Comparison of ENCODE assay signal across 9 cellular contexts in genomic region chr10:69728335-69728861, GRCh38.
DNase-seq lines count a peak whose midpoint lies in the region; TF ChIP-seq lines count a peak whose summit lies in the region.
"Had no signal": no experiment of that assay in that cellular context is flagged by ENCODE, and none has a peak within 500 bp of the region (broad histone marks: within the 10 kb centered on the region; RNA-seq: fewer than 3 reads in every experiment).

No MANE protein-coding gene starts in this region.

- intact Hi-C loops in adrenal gland (cut with DNase I) (no loop called here), CD14-positive monocyte (cut with micrococcal nuclease) (no loop called here)
- intact Hi-C loops in activated CD4-positive, alpha-beta memory T cell treated with anti-CD3 and anti-CD28 coated beads for 36 hours (cut with micrococcal nuclease) = no loop called here

- H3K4me1 Mint-ChIP-seq in activated CD4-positive, alpha-beta memory T cell treated with anti-CD3 and anti-CD28 coated beads for 36 hours (ENCODE audit: low read depth) = peaks cover 2% of the 10 kb centered on the region
- no peaks in the 10 kb centered on the region for H3K4me1 Mint-ChIP-seq in CD14-positive monocyte

- no peak overlapping the region for H3K27ac Mint-ChIP-seq in activated CD4-positive, alpha-beta memory T cell treated with anti-CD3 and anti-CD28 coated beads for 36 hours
- H3K27ac Mint-ChIP-seq in CD14-positive monocyte = no peak overlapping the region
- H3K27ac Mint-ChIP-seq: activated naive CD8-positive, alpha-beta T cell had no signal

- peak; percentile 96 for DNase-seq in HT1080 (ENCODE audit: low read depth)
- peak; percentile 35 to 84 (median 75) for DNase-seq in adrenal gland
- DNase-seq in cardiac muscle cell (ENCODE audit: low read depth in 1 of 2, low spot score in 1 of 2) = peak in 1 of 2 donors; percentile 37
- DNase-seq in pulmonary artery endothelial cell (ENCODE audit: low read depth, low spot score) = peak; percentile 69
- DNase-seq in NCI-H2171 treated with DMSO at 0.1 percent for 48 hours (lab: John Stamatoyannopoulos, UW) = no peak
- no peak for DNase-seq in activated CD4-positive, alpha-beta memory T cell treated with anti-CD3 and anti-CD28 coated beads for 36 hours
- DNase-seq in NCI-H1417 treated with DMSO at 0.1 percent for 48 hours (lab: John Stamatoyannopoulos, UW) = no peak
- no peak for DNase-seq in CD14-positive monocyte (ENCODE audit: low spot score)

- TF ChIP-seq CTCF in adrenal gland (IDR thresholded peaks at IDR 0.05) (no peak), cardiac muscle cell (IDR thresholded peaks at IDR 0.05; ENCODE audit: low read depth, low read length) (no peak), CD14-positive monocyte (IDR thresholded peaks at IDR 0.05) (no peak)

- H3K27ac ChIP-seq in adrenal gland (peak overlapping the region in 3 of 5 donors; percentile 51 to 81 (median 75)), cardiac muscle cell (peak overlapping the region; percentile 63)

- H3K4me3 ChIP-seq in adrenal gland (no peak overlapping the region), cardiac muscle cell (no peak overlapping the region)

- CTCF ChIA-PET in activated CD4-positive, alpha-beta memory T cell treated with anti-CD3 and anti-CD28 coated beads for 36 hours (lab: Charles Lee) = interaction anchor here (1.3 kb wide), 2 partner anchors 9 to 32 kb away, joined by 3 read pairs; no protein-coding TSS in a partner anchor

- no peak for TF ChIP-seq POLR2A in adrenal gland (IDR thresholded peaks at IDR 0.05)

- POLR2A ChIA-PET in activated CD4-positive, alpha-beta memory T cell treated with anti-CD3 and anti-CD28 coated beads for 36 hours (lab: Charles Lee) = no interaction called here

- H3K36me3 ChIP-seq in adrenal gland (replicated peaks in 1 of 2) (no peaks in the 10 kb centered on the region), cardiac muscle cell (no peaks in the 10 kb centered on the region)

- H3K36me3 Mint-ChIP-seq in activated CD4-positive, alpha-beta memory T cell treated with anti-CD3 and anti-CD28 coated beads for 36 hours = no peaks in the 10 kb centered on the region
- no peaks in the 10 kb centered on the region for H3K36me3 Mint-ChIP-seq in CD14-positive monocyte
- H3K36me3 Mint-ChIP-seq: activated naive CD8-positive, alpha-beta T cell had no signal

- H3K27me3 ChIP-seq in adrenal gland (no peaks in the 10 kb centered on the region), cardiac muscle cell (no peaks in the 10 kb centered on the region)

- 10 to 21% (median 15%) methylated on average over 2 to 3 of the region's 3 CpGs for whole genome bisulfite sequencing in adrenal gland, 4 donors

- H3K4me1 ChIP-seq in adrenal gland (replicated peaks in 1 of 2) = peaks cover 6 to 32% of the 10 kb centered on the region in 2 donors
- peaks cover 34% of the 10 kb centered on the region for H3K4me1 ChIP-seq in cardiac muscle cell (ENCODE audit: low read depth)

- no peaks in the 10 kb centered on the region for H3K9me3 Mint-ChIP-seq in activated CD4-positive, alpha-beta memory T cell treated with anti-CD3 and anti-CD28 coated beads for 36 hours
- H3K9me3 Mint-ChIP-seq in CD14-positive monocyte = no peaks in the 10 kb centered on the region

- no peak overlapping the region for H3K4me3 Mint-ChIP-seq in activated CD4-positive, alpha-beta memory T cell treated with anti-CD3 and anti-CD28 coated beads for 36 hours
- no peak overlapping the region for H3K4me3 Mint-ChIP-seq in CD14-positive monocyte
- H3K4me3 Mint-ChIP-seq: activated naive CD8-positive, alpha-beta T cell had no signal

- H3K9me3 ChIP-seq in adrenal gland (replicated peaks in 1 of 3) = no peaks in the 10 kb centered on the region
- no peaks in the 10 kb centered on the region for H3K9me3 ChIP-seq in cardiac muscle cell (ENCODE audit: low read depth)

- H3K27me3 Mint-ChIP-seq in activated CD4-positive, alpha-beta memory T cell treated with anti-CD3 and anti-CD28 coated beads for 36 hours = peaks cover 21% of the 10 kb centered on the region
- H3K27me3 Mint-ChIP-seq in CD14-positive monocyte (ENCODE audit: low read depth in 3 of 3) = peaks cover 4 to 10% (median 5%) of the 10 kb centered on the region in 3 donors
- H3K27me3 Mint-ChIP-seq: activated naive CD8-positive, alpha-beta T cell had no signal

Comparison
In these comparisons a context has a peak if more than half of its experiments do, and no peak if none do; other contexts are left out.
1. DNase-seq: peak in HT1080 (single experiment), adrenal gland (7 of 7) and pulmonary artery endothelial cell (single experiment); none in NCI-H2171 treated with DMSO at 0.1 percent for 48 hours (single experiment), activated CD4-positive, alpha-beta memory T cell treated with anti-CD3 and anti-CD28 coated beads for 36 hours (single experiment), NCI-H1417 treated with DMSO at 0.1 percent for 48 hours (single experiment) and CD14-positive monocyte (single experiment).